In the genomic region with DNA sequence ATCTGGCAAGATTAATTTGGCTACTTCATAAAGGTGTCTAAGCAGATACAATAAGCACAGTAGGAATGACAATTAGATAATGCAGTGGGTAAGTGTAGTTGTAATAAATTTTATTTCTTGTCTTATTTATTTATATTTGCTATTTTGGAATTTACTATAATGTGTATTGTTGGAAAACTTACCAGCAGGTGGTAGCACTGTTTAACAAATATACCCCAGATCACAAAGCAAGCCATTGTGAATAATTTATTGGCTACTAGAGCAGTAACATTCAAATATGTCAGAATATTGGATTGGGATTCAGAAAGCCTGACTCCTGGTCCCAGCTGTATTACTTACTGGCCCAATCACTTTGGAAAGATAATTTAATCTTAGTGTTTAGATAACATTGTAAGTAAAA, we compare ENCODE assay signal across 11 cellular contexts.
DNase-seq lines count a peak whose midpoint lies in the region; ATAC-seq and TF ChIP-seq lines count a peak whose summit lies in the region.
"Had no signal": no experiment of that assay in that cellular context is flagged by ENCODE, and none has a peak within 500 bp of the region (broad histone marks: within the 10 kb centered on the region; RNA-seq: fewer than 3 reads in every experiment).

No MANE protein-coding gene starts in this region.

- H3K27me3 Mint-ChIP-seq in GM23338 (ENCODE audit: insufficient read depth, low read depth, poor library complexity) (no peaks in the 10 kb centered on the region), neural progenitor cell (ENCODE audit: insufficient read depth, low read depth) (no peaks in the 10 kb centered on the region)

- H3K9me3 ChIP-seq in OCI-LY1 (ENCODE audit: low read length) (no peaks in the 10 kb centered on the region), neural progenitor cell (ENCODE audit: low read depth) (no peaks in the 10 kb centered on the region), colonic mucosa (no peaks in the 10 kb centered on the region)

- no peaks in the 10 kb centered on the region for H3K27me3 ChIP-seq in GM23338 (ENCODE audit: insufficient read depth)
- H3K27me3 ChIP-seq in OCI-LY1 (ENCODE audit: insufficient read depth, low read length): no peaks in the 10 kb centered on the region
- H3K27me3 ChIP-seq in neural progenitor cell: no peaks in the 10 kb centered on the region
- H3K27me3 ChIP-seq in colonic mucosa: no peaks in the 10 kb centered on the region

- DNase-seq in GM23338 (ENCODE audit: low spot score) (peak; percentile 24), fibroblast of gingiva (ENCODE audit: low read depth) (peak; percentile 26), neural progenitor cell (ENCODE audit: low spot score) (peak; percentile 8), colonic mucosa (no peak), NCI-H128 (lab: John Stamatoyannopoulos, UW; ENCODE audit: unreplicated experiment) (no peak), RWPE1 (ENCODE audit: low spot score) (no peak)
- DNase-seq: DMS153, NCI-H2081 had no signal

- H3K4me1 ChIP-seq in GM23338 (ENCODE audit: insufficient read depth) (0 out of 2 replicates have a peak, but pooled peaks cover 5% of the 10 kb centered on the region), OCI-LY1 (ENCODE audit: insufficient read depth, low read length, severe bottlenecking) (no peaks in the 10 kb centered on the region), neural progenitor cell (peaks cover 6% of the 10 kb centered on the region), colonic mucosa (no peaks in the 10 kb centered on the region)

- ATAC-seq in GM23338 (no peak), GM19463 (IDR thresholded peaks at IDR 0.05; ENCODE audit: unreplicated experiment) (no peak)

- no peaks in the 10 kb centered on the region for H3K79me2 ChIP-seq in GM23338 (replicated peaks; ENCODE audit: insufficient read depth)
- no peaks in the 10 kb centered on the region for H3K79me2 ChIP-seq in OCI-LY1 (ENCODE audit: insufficient read depth, low read length)
- H3K79me2 ChIP-seq in neural progenitor cell (ENCODE audit: low read depth): no peaks in the 10 kb centered on the region

- no peak overlapping the region for H3K4me3 Mint-ChIP-seq in GM23338
- no peak overlapping the region for H3K4me3 Mint-ChIP-seq in neural progenitor cell

- no peak overlapping the region for H2AFZ ChIP-seq in GM23338
- H2AFZ ChIP-seq in OCI-LY1 (ENCODE audit: low read length): no peak overlapping the region
- H2AFZ ChIP-seq in neural progenitor cell (replicated peaks): no peak overlapping the region

- H3K4me1 Mint-ChIP-seq in GM23338: peaks cover 8% of the 10 kb centered on the region
- H3K4me1 Mint-ChIP-seq in neural progenitor cell: no peaks in the 10 kb centered on the region

- POLR2A ChIA-PET in RWPE1 (lab: Yijun Ruan, JAX; ENCODE audit: low non-redundant PET): no interaction called here

- H4K20me1 ChIP-seq in GM23338 (replicated peaks; ENCODE audit: insufficient read depth) (no peaks in the 10 kb centered on the region), OCI-LY1 (ENCODE audit: insufficient read depth, low read length) (no peaks in the 10 kb centered on the region), neural progenitor cell (ENCODE audit: low read depth) (no peaks in the 10 kb centered on the region)

- H3K36me3 ChIP-seq in GM23338 (ENCODE audit: insufficient read depth) (no peaks in the 10 kb centered on the region), OCI-LY1 (ENCODE audit: insufficient read depth, low read length) (no peaks in the 10 kb centered on the region), neural progenitor cell (no peaks in the 10 kb centered on the region), colonic mucosa (no peaks in the 10 kb centered on the region)

- H3K36me3 Mint-ChIP-seq in GM23338 (ENCODE audit: low read depth) (no peaks in the 10 kb centered on the region), neural progenitor cell (no peaks in the 10 kb centered on the region)

- peak in 1 of 2 experiments; percentile 44; a peak in 3 of 4 replicates for TF ChIP-seq CTCF in GM23338 (conservative IDR thresholded peaks at IDR 0.05; ENCODE audit: low read depth in 2 of 2)
- TF ChIP-seq CTCF in OCI-LY1 (IDR thresholded peaks at IDR 0.05; ENCODE audit: low read length): peak; percentile 7; the same call in 1 of the 2 replicates
- TF ChIP-seq CTCF in neural progenitor cell (IDR thresholded peaks at IDR 0.05): no peak
- no peak for TF ChIP-seq CTCF in colonic mucosa (IDR thresholded peaks at IDR 0.05)
- no peak for TF ChIP-seq CTCF in RWPE1 (conservative IDR thresholded peaks at IDR 0.05; ENCODE audit: low read depth)

- intact Hi-C loops in colonic mucosa (cut with DNase I): loop anchor here (10.0 kb wide), 1 partner anchor 592 kb away; no protein-coding TSS in a partner anchor

- H3K9me3 Mint-ChIP-seq in GM23338 (no peaks in the 10 kb centered on the region), neural progenitor cell (no peaks in the 10 kb centered on the region)

- H3K9ac ChIP-seq in OCI-LY1 (ENCODE audit: low read length) (no peak overlapping the region), neural progenitor cell (no peak overlapping the region), colonic mucosa (ENCODE audit: low read depth in 2 of 2, low read length in 2 of 2) (no peak overlapping the region)

- no peak overlapping the region for H3K4me2 ChIP-seq in GM23338
- H3K4me2 ChIP-seq in OCI-LY1 (ENCODE audit: low read length): no peak overlapping the region
- no peak overlapping the region for H3K4me2 ChIP-seq in neural progenitor cell

- H3F3A ChIP-seq in GM23338 (replicated peaks; ENCODE audit: low read depth) (no peaks in the 10 kb centered on the region), OCI-LY1 (ENCODE audit: insufficient read depth, low read length) (no peaks in the 10 kb centered on the region), neural progenitor cell (ENCODE audit: low read depth) (no peaks in the 10 kb centered on the region)

- H3K27ac ChIP-seq in GM23338 (ENCODE audit: low read depth) (no peak overlapping the region), OCI-LY1 (ENCODE audit: low read depth, low read length, poor library complexity, severe bottlenecking) (no peak overlapping the region), neural progenitor cell (no peak overlapping the region), colonic mucosa (no peak overlapping the region), RWPE1 (no peak overlapping the region)
- H3K27ac ChIP-seq: HL-60 had no signal

- H3K4me3 ChIP-seq in GM23338: no peak overlapping the region
- no peak overlapping the region for H3K4me3 ChIP-seq in OCI-LY1 (ENCODE audit: low read depth, low read length, poor library complexity, severe bottlenecking)
- H3K4me3 ChIP-seq in neural progenitor cell: no peak overlapping the region
- H3K4me3 ChIP-seq in colonic mucosa: no peak overlapping the region

- H3K9me2 ChIP-seq in GM23338 (ENCODE audit: insufficient read depth) (no peaks in the 10 kb centered on the region), OCI-LY1 (ENCODE audit: low read depth, low read length) (no peaks in the 10 kb centered on the region)

- H3K27ac Mint-ChIP-seq in GM23338 (no peak overlapping the region), neural progenitor cell (no peak overlapping the region)

- CTCF ChIA-PET in RWPE1 (lab: Yijun Ruan, JAX): no interaction called here

TF ChIP-seq in GM23338, 12 proteins besides CTCF, POLR2A, EP300 and RAD21:
- no peak for TF ChIP-seq EZH2phosphoT487 (IDR thresholded peaks at IDR 0.05; ENCODE audit: unreplicated experiment)
- TF ChIP-seq, protein P1, sequence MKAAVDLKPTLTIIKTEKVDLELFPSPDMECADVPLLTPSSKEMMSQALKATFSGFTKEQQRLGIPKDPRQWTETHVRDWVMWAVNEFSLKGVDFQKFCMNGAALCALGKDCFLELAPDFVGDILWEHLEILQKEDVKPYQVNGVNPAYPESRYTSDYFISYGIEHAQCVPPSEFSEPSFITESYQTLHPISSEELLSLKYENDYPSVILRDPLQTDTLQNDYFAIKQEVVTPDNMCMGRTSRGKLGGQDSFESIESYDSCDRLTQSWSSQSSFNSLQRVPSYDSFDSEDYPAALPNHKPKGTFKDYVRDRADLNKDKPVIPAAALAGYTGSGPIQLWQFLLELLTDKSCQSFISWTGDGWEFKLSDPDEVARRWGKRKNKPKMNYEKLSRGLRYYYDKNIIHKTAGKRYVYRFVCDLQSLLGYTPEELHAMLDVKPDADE (IDR thresholded peaks at IDR 0.05): no peak

Comparison
In these comparisons a context has a peak if more than half of its experiments do, and no peak if none do; other contexts are left out.
1. DNase-seq: peak in GM23338 (single experiment), fibroblast of gingiva (single experiment) and neural progenitor cell (single experiment); none in colonic mucosa (single experiment), NCI-H128 (single experiment) and RWPE1 (single experiment).